Comparison of ENCODE assay signal across 8 cellular contexts in genomic region chr3:130111865-130112650, GRCh38. TPM values are rescaled to one million over a fixed set of nuclear protein-coding genes. Genes with fewer than 3 reads are reported as not detected.
DNase-seq lines count a peak whose midpoint lies in the region; ATAC-seq, FAIRE-seq and TF ChIP-seq lines count a peak whose summit lies in the region.
"Not testable (repeated sequence)": the region's sequence is repeated elsewhere in the genome, so short reads cannot be mapped to it uniquely, and the experiment has no call there.

No MANE protein-coding gene starts in this region.

- H3K27ac ChIP-seq in 22Rv1 (peak overlapping the region; percentile 58), caudate nucleus (ENCODE audit: low read depth, low read length) (peak overlapping the region; percentile 58), small intestine (ENCODE audit: low read depth in 1 of 2, low read length in 1 of 2) (peak overlapping the region; percentile 24 to 90)

- DNase-seq in NCI-H510A (lab: John Stamatoyannopoulos, UW) (peak; percentile 76), caudate nucleus (lab: John Stamatoyannopoulos, UW) (peak in 60 of 61 donors; percentile 87 to 100 (median 99)), islet precursor cell (peak; percentile 99), small intestine (peak; percentile 94)
- DNase-seq in activated CD4-positive, CD25-positive, alpha-beta regulatory T cell treated with anti-CD3 and anti-CD28 coated beads, Interleukin-2, amount 50 U/mL, for 72 hours: peak; percentile 98

- H3K4me3 ChIP-seq in small intestine (ENCODE audit: low read depth in 1 of 2, low read length in 2 of 2): peak overlapping the region; percentile 9 to 53

- H3K36me3 ChIP-seq in small intestine (ENCODE audit: control insufficient read depth in 2 of 2, insufficient read depth in 2 of 2, low read length in 2 of 2): not testable (repeated sequence)

- not testable (repeated sequence) for H3K4me1 ChIP-seq in small intestine (ENCODE audit: control insufficient read depth in 2 of 2, insufficient read depth in 1 of 2, low read depth in 1 of 2, low read length in 1 of 2)

- not testable (repeated sequence) for FAIRE-seq in small intestine (lab: Jason Lieb, UNC)

- TF ChIP-seq CTCF in 22Rv1 (IDR thresholded peaks at IDR 0.05): not testable (repeated sequence)

- peak; percentile 41 for ATAC-seq in GM19025 (IDR thresholded peaks at IDR 0.05; ENCODE audit: low read depth, unreplicated experiment)
- peak; percentile 50 for ATAC-seq in HG03442 (IDR thresholded peaks at IDR 0.05; ENCODE audit: unreplicated experiment)

- not testable (repeated sequence) for H3K27me3 ChIP-seq in small intestine (ENCODE audit: control insufficient read depth in 2 of 2, insufficient read depth in 2 of 2, low read length in 2 of 2)

- 0 to 2% (median 1%) methylated on average over 23 to 60 of the region's 60 CpGs for WGBS in small intestine, 3 donors

- H3K9me3 ChIP-seq in small intestine (ENCODE audit: control insufficient read depth, low read depth): not testable (repeated sequence)

RNA-seq across cellular contexts. Expression of gene ALG1L2, which starts 30.4 kb away (rescaled TPM):
- polyA plus RNA-seq in small intestine: under 1 TPM in 1 of 3 donors, not detected in 2; 0.07 TPM

Comparison
In these comparisons a context has a peak if more than half of its experiments do, and no peak if none do; other contexts are left out.
1. Peak in every context shown above with its lines: DNase-seq, ATAC-seq, H3K4me3 ChIP-seq and H3K27ac ChIP-seq.